26 cellular contexts compared by ENCODE assay signal in genomic region chr1:23660671-23661070, GRCh38.
"Had no signal": no experiment of that assay in that cellular context is flagged by ENCODE, and none has a peak within 500 bp of the region (broad histone marks: within the 10 kb centered on the region; RNA-seq: fewer than 3 reads in every experiment).

No MANE protein-coding gene starts in this region.

- H3K36me3 ChIP-seq: ascending aorta, heart left ventricle had no signal

- H3K9me3 Mint-ChIP-seq: activated B cell treated with CpG ODN at 0.5 μM for 24 hours; activated CD8-positive, alpha-beta T cell treated with anti-CD3 and anti-CD28 coated beads for 36 hours; activated naive CD4-positive, alpha-beta T cell treated with anti-CD3 and anti-CD28 coated beads, Interleukin-2, amount 10 ng/mL, durations not matched to agents 7 days and 5 days; activated naive CD4-positive, alpha-beta T cell treated with anti-CD3 and anti-CD28 coated beads, Interleukin-2, amount 50 U/mL, for 72 hours; activated naive CD8-positive, alpha-beta T cell treated with anti-CD3 and anti-CD28 coated beads, Interleukin-2, amount 10 ng/mL, durations not matched to agents 7 days and 5 days; activated T-cell treated with anti-CD3 and anti-CD28 coated beads, Interleukin-2, amount 50 U/mL, for 4 hours; activated T-helper 17 cell treated with anti-CD3 and anti-CD28 coated beads, Interleukin-2, amount 50 U/mL, for 72 hours; central memory CD8-positive, alpha-beta T cell; dendritic cell treated with granulocyte-macrophage colony-stimulating factor and Interleukin-4, amounts not matched to agents 40 ng/mL and 50 ng/mL, for 4 days; endodermal cell had no signal

- DNase-seq: activated B cell treated with CpG ODN at 0.5 μM for 24 hours; activated CD4-positive, alpha-beta T cell treated with anti-CD3 and anti-CD28 coated beads for 48 hours; activated CD4-positive, alpha-beta T cell treated with anti-CD3 and anti-CD28 coated beads, Interleukin-2, amount 50 U/mL, for 1 hour; activated CD4-positive, alpha-beta T cell treated with anti-CD3 and anti-CD28 coated beads, Interleukin-2, amount 50 U/mL, for 48 hours; activated CD8-positive, alpha-beta memory T cell treated with anti-CD3 and anti-CD28 coated beads for 24 hours; activated CD8-positive, alpha-beta T cell treated with anti-CD3 and anti-CD28 coated beads for 36 hours; activated effector memory CD4-positive, alpha-beta T cell treated with Interleukin-2 at 50 U/mL for 16 hours; activated gamma-delta T cell treated with Interleukin-2 at 50 U/mL for 16 hours; activated naive CD4-positive, alpha-beta T cell treated with anti-CD3 and anti-CD28 coated beads, Interleukin-2, amount 10 ng/mL, durations not matched to agents 7 days and 5 days; activated naive CD8-positive, alpha-beta T cell treated with anti-CD3 and anti-CD28 coated beads, Interleukin-2, amount 10 ng/mL, durations not matched to agents 7 days and 5 days; activated T-cell treated with anti-CD3 and anti-CD28 coated beads, Interleukin-2, amount 50 U/mL, for 4 hours; dorsolateral prefrontal cortex; effector memory CD4-positive, alpha-beta T cell; endodermal cell; foreskin fibroblast; heart left ventricle; T-helper 2 cell had no signal

- ATAC-seq: activated CD4-positive, CD25-positive, alpha-beta regulatory T cell treated with anti-CD3 and anti-CD28 coated beads, Interleukin-2, amount 50 U/mL, for 24 hours; activated CD8-positive, alpha-beta T cell treated with anti-CD3 and anti-CD28 coated beads for 36 hours; activated naive CD4-positive, alpha-beta T cell treated with anti-CD3 and anti-CD28 coated beads, Interleukin-2, amount 50 U/mL, for 72 hours; activated T-cell treated with anti-CD3 and anti-CD28 coated beads, Interleukin-2, amount 50 U/mL, for 4 hours; activated T-helper 17 cell treated with anti-CD3 and anti-CD28 coated beads, Interleukin-2, amount 50 U/mL, for 72 hours; esophagus mucosa; heart left ventricle had no signal

- H3K4me3 ChIP-seq: ascending aorta, coronary artery, dorsolateral prefrontal cortex, heart left ventricle had no signal

- H3K9me3 ChIP-seq: ascending aorta, heart left ventricle had no signal

- H3K27me3 Mint-ChIP-seq: activated CD8-positive, alpha-beta T cell treated with anti-CD3 and anti-CD28 coated beads for 36 hours; activated naive CD8-positive, alpha-beta T cell treated with anti-CD3 and anti-CD28 coated beads, Interleukin-2, amount 10 ng/mL, durations not matched to agents 7 days and 5 days; activated T-helper 17 cell treated with anti-CD3 and anti-CD28 coated beads, Interleukin-2, amount 50 U/mL, for 72 hours; central memory CD8-positive, alpha-beta T cell; dendritic cell treated with granulocyte-macrophage colony-stimulating factor and Interleukin-4, amounts not matched to agents 40 ng/mL and 50 ng/mL, for 4 days had no signal

- H3K27ac ChIP-seq: ascending aorta, coronary artery, dorsolateral prefrontal cortex, heart left ventricle had no signal

- H3K27me3 ChIP-seq: ascending aorta, heart left ventricle had no signal

- H3K27ac Mint-ChIP-seq: activated B cell treated with CpG ODN at 0.5 μM for 24 hours; activated CD8-positive, alpha-beta T cell treated with anti-CD3 and anti-CD28 coated beads for 36 hours; activated naive CD4-positive, alpha-beta T cell treated with anti-CD3 and anti-CD28 coated beads, Interleukin-2, amount 10 ng/mL, durations not matched to agents 7 days and 5 days; activated naive CD4-positive, alpha-beta T cell treated with anti-CD3 and anti-CD28 coated beads, Interleukin-2, amount 50 U/mL, for 72 hours; activated naive CD8-positive, alpha-beta T cell treated with anti-CD3 and anti-CD28 coated beads, Interleukin-2, amount 10 ng/mL, durations not matched to agents 7 days and 5 days; activated T-helper 17 cell treated with anti-CD3 and anti-CD28 coated beads, Interleukin-2, amount 50 U/mL, for 72 hours; brain; dendritic cell treated with granulocyte-macrophage colony-stimulating factor and Interleukin-4, amounts not matched to agents 40 ng/mL and 50 ng/mL, for 4 days; endodermal cell had no signal

- H3K36me3 Mint-ChIP-seq: activated naive CD4-positive, alpha-beta T cell treated with anti-CD3 and anti-CD28 coated beads, Interleukin-2, amount 10 ng/mL, durations not matched to agents 7 days and 5 days; activated naive CD4-positive, alpha-beta T cell treated with anti-CD3 and anti-CD28 coated beads, Interleukin-2, amount 50 U/mL, for 72 hours; activated naive CD8-positive, alpha-beta T cell treated with anti-CD3 and anti-CD28 coated beads, Interleukin-2, amount 10 ng/mL, durations not matched to agents 7 days and 5 days; brain had no signal

- H3K4me1 Mint-ChIP-seq: brain, endodermal cell had no signal

- H3K4me3 Mint-ChIP-seq: activated B cell treated with CpG ODN at 0.5 μM for 24 hours; activated CD8-positive, alpha-beta T cell treated with anti-CD3 and anti-CD28 coated beads for 36 hours; activated naive CD4-positive, alpha-beta T cell treated with anti-CD3 and anti-CD28 coated beads, Interleukin-2, amount 10 ng/mL, durations not matched to agents 7 days and 5 days; activated naive CD8-positive, alpha-beta T cell treated with anti-CD3 and anti-CD28 coated beads, Interleukin-2, amount 10 ng/mL, durations not matched to agents 7 days and 5 days; activated T-cell treated with anti-CD3 and anti-CD28 coated beads, Interleukin-2, amount 50 U/mL, for 4 hours; activated T-helper 17 cell treated with anti-CD3 and anti-CD28 coated beads, Interleukin-2, amount 50 U/mL, for 72 hours; brain; central memory CD8-positive, alpha-beta T cell; dendritic cell treated with granulocyte-macrophage colony-stimulating factor and Interleukin-4, amounts not matched to agents 40 ng/mL and 50 ng/mL, for 4 days; endodermal cell had no signal
